In genomic region chr1:77104672-77105071, GRCh38 we compare ENCODE assay signal across 20 cellular contexts.
"Had no signal": no experiment of that assay in that cellular context is flagged by ENCODE, and none has a peak within 500 bp of the region (broad histone marks: within the 10 kb centered on the region; RNA-seq: fewer than 3 reads in every experiment).

No MANE protein-coding gene starts in this region.

- H3K4me1 ChIP-seq: SJSA1 had no signal

- H3K27me3 ChIP-seq: SJSA1 had no signal

- H3K9me3 ChIP-seq: SJSA1 had no signal

- H3K27ac ChIP-seq: SJSA1, SK-N-MC had no signal

- H3K36me3 ChIP-seq: SJSA1 had no signal

- DNase-seq: Karpas-422, KG1, MM.1S, NCI-H1092 treated with DMSO at 0.1 percent for 48 hours, NCI-H1436, NCI-H187, NCI-H2029, NCI-H2081 treated with DMSO at 0.1 percent for 48 hours, NCI-H2171, NCI-H226, NCI-H446, NCI-H510A, NCI-H524 treated with DMSO at 0.1 percent for 48 hours, NCI-H69, NCI-H774, Right ventricle myocardium superior, RPMI8226, SIG-M5 had no signal

- H3K4me3 ChIP-seq: SJSA1, SK-N-MC had no signal
